In the genomic region with DNA sequence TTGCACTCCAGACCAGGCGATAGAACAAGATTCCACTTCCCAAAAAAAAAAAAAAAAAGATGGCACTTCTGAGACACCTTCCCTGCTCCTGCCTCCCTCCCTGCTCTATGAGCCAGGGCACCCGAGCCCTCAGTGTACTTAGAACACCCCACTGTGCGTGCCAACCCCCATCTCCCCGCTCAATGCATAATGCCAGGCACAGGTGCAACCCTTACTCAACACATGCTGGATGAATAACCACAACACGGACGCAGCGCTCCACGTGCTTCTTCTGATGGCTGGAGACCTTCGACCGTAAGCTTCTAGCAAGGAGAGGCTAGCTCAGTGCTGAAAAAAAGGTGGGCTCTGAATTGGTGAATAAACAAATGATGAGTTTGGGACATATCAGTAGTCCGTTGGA, we compare ENCODE assay signal across 17 cellular contexts. TPM values are rescaled to one million over a fixed set of nuclear protein-coding genes. Genes with fewer than 3 reads are reported as not detected.
A peak's percentile ranks its signal among the peaks of the same experiment; 100 is the strongest.
DNase-seq lines count a peak whose midpoint lies in the region; ATAC-seq and TF ChIP-seq lines count a peak whose summit lies in the region.
"Had no signal": no experiment of that assay in that cellular context is flagged by ENCODE, and none has a peak within 500 bp of the region (broad histone marks: within the 10 kb centered on the region; RNA-seq: fewer than 3 reads in every experiment).

No MANE protein-coding gene starts in this region.

- intact Hi-C loops in posterior vena cava (cut with DNase I) = no loop called here

- no peak for DNase-seq in stimulated activated naive CD8-positive, alpha-beta T cell treated with anti-CD3 and anti-CD28 coated beads, Interleukin-15, Interleukin-2, amounts not matched to agents 100 U/mL and 50 U/mL, for 24 hours
- DNase-seq in chondrocyte (ENCODE audit: low spot score) (peak; percentile 79), posterior vena cava (ENCODE audit: low spot score) (peak; percentile 64), amniotic stem cell (lab: John Stamatoyannopoulos, UW) (no peak), AG20443 (ENCODE audit: low spot score) (no peak)
- DNase-seq: aorta; DMS53; hippocampal formation; kidney glomerular epithelial cell; NCI-H774; stimulated activated CD4-positive, alpha-beta T cell treated with anti-CD3 and anti-CD28 coated beads, Interleukin-1b, Interleukin-23, amount 100 ng/mL, for 48 hours; SW 1271; trophoblast cell had no signal

- no peak overlapping the region for H3K4me3 Mint-ChIP-seq in stimulated activated naive CD8-positive, alpha-beta T cell treated with anti-CD3 and anti-CD28 coated beads, Interleukin-15, Interleukin-2, amounts not matched to agents 100 ng/mL and 50 ng/mL, for 24 hours
- H3K4me3 Mint-ChIP-seq in chondrocyte (ENCODE audit: unreplicated experiment) = no peak overlapping the region

- ATAC-seq in stimulated activated naive CD8-positive, alpha-beta T cell treated with anti-CD3 and anti-CD28 coated beads, Interleukin-15, Interleukin-2, amounts not matched to agents 100 U/mL and 50 U/mL, for 24 hours = no peak
- ATAC-seq in HG03280 (IDR thresholded peaks at IDR 0.05; ENCODE audit: unreplicated experiment) (no peak), GM19463 (IDR thresholded peaks at IDR 0.05; ENCODE audit: unreplicated experiment) (no peak)

- peaks cover 44% of the 10 kb centered on the region for H3K4me1 Mint-ChIP-seq in stimulated activated naive CD8-positive, alpha-beta T cell treated with anti-CD3 and anti-CD28 coated beads, Interleukin-15, Interleukin-2, amounts not matched to agents 100 ng/mL and 50 ng/mL, for 24 hours (ENCODE audit: low read depth)
- H3K4me1 Mint-ChIP-seq in chondrocyte (ENCODE audit: low read depth) = peaks cover 58% of the 10 kb centered on the region

- TF ChIP-seq CTCF in chondrocyte (IDR thresholded peaks at IDR 0.05) = no peak

- H3K36me3 Mint-ChIP-seq in stimulated activated naive CD8-positive, alpha-beta T cell treated with anti-CD3 and anti-CD28 coated beads, Interleukin-15, Interleukin-2, amounts not matched to agents 100 ng/mL and 50 ng/mL, for 24 hours (ENCODE audit: low read depth) = peaks cover 16% of the 10 kb centered on the region
- H3K36me3 Mint-ChIP-seq in chondrocyte (ENCODE audit: low read depth) = peaks cover 5% of the 10 kb centered on the region

- H3K9me3 Mint-ChIP-seq in stimulated activated naive CD8-positive, alpha-beta T cell treated with anti-CD3 and anti-CD28 coated beads, Interleukin-15, Interleukin-2, amounts not matched to agents 100 ng/mL and 50 ng/mL, for 24 hours = no peaks in the 10 kb centered on the region
- H3K9me3 Mint-ChIP-seq in chondrocyte (ENCODE audit: low read depth) = no peaks in the 10 kb centered on the region

- no peaks in the 10 kb centered on the region for H3K27me3 Mint-ChIP-seq in stimulated activated naive CD8-positive, alpha-beta T cell treated with anti-CD3 and anti-CD28 coated beads, Interleukin-15, Interleukin-2, amounts not matched to agents 100 ng/mL and 50 ng/mL, for 24 hours
- H3K27me3 Mint-ChIP-seq in chondrocyte (ENCODE audit: low read depth) = no peaks in the 10 kb centered on the region
- H3K27me3 Mint-ChIP-seq: B cell had no signal

- peak overlapping the region; percentile 49 for H3K27ac Mint-ChIP-seq in stimulated activated naive CD8-positive, alpha-beta T cell treated with anti-CD3 and anti-CD28 coated beads, Interleukin-15, Interleukin-2, amounts not matched to agents 100 ng/mL and 50 ng/mL, for 24 hours
- H3K27ac Mint-ChIP-seq in chondrocyte (ENCODE audit: unreplicated experiment) = peak overlapping the region; percentile 90
- H3K27ac Mint-ChIP-seq: B cell had no signal

RNA-seq across cellular contexts. Expression of gene IRAK1, which starts 19.9 kb away (rescaled TPM):
- total RNA-seq in chondrocyte (88.0 to 113 TPM (median 104 TPM) in 3 replicates), posterior vena cava (100 to 1,000 TPM in 1 of 2 donors, 10 to 100 TPM in 1; 88.2 to 114 TPM)

RNA-seq across cellular contexts. Expression of gene MECP2, which starts 57.9 kb away (rescaled TPM):
- total RNA-seq in chondrocyte (32.3 to 35.5 TPM (median 34.2 TPM) in 3 replicates), posterior vena cava (10 to 100 TPM; 53.6 to 55.0 TPM)

Comparison
In these comparisons a context has a peak if more than half of its experiments do, and no peak if none do; other contexts are left out.
1. DNase-seq: peak in chondrocyte (single experiment) and posterior vena cava (single experiment); none in stimulated activated naive CD8-positive, alpha-beta T cell treated with anti-CD3 and anti-CD28 coated beads, Interleukin-15, Interleukin-2, amounts not matched to agents 100 U/mL and 50 U/mL, for 24 hours (single experiment), amniotic stem cell (single experiment) and AG20443 (single experiment).